Comparison of ENCODE assay signal across 19 cellular contexts in genomic region chr21:45622416-45623097, GRCh38. TPM values are rescaled to one million over a fixed set of nuclear protein-coding genes. Genes with fewer than 3 reads are reported as not detected.
DNase-seq lines count a peak whose midpoint lies in the region; ATAC-seq and TF ChIP-seq lines count a peak whose summit lies in the region.
"Had no signal": no experiment of that assay in that cellular context is flagged by ENCODE, and none has a peak within 500 bp of the region (broad histone marks: within the 10 kb centered on the region; RNA-seq: fewer than 3 reads in every experiment).

No MANE protein-coding gene starts in this region.

- intact Hi-C loops in stomach (cut with DNase I; ENCODE audit: low total_unique reads) = no loop called here

- TF ChIP-seq CTCF in Peyer's patch (IDR thresholded peaks at IDR 0.05) (no peak), nephron progenitor cell (IDR thresholded peaks at IDR 0.05) (no peak), stomach (IDR thresholded peaks at IDR 0.05) (no peak)

- no peak for TF ChIP-seq EP300 in stomach (IDR thresholded peaks at IDR 0.05)

- peak; percentile 45 for DNase-seq in activated effector memory CD4-positive, alpha-beta T cell treated with anti-CD3 and anti-CD28 coated beads, Interleukin-2, amount 50 U/mL, for 16 hours
- DNase-seq in activated effector memory CD4-positive, alpha-beta T cell treated with Interleukin-2 at 50 U/mL for 16 hours = no peak
- DNase-seq in Peyer's patch (peak in 2 of 3 donors; percentile 34 to 37), nephron progenitor cell (no peak), stomach (no peak), HuH-7.5 (ENCODE audit: low spot score) (no peak)
- DNase-seq: COR-L47; DMS153; KG1; NCI-H1436; NCI-H2029; NCI-H2171; NCI-H446; NCI-H69; NK-92 treated with Interleukin-12 subunit alpha and Interleukin-12 subunit beta, amount 100 ng/mL, for 24 hours; RPMI8226 had no signal

- H3K27ac ChIP-seq in Peyer's patch (no peak overlapping the region), stomach (no peak overlapping the region)
- H3K27ac ChIP-seq: C4-2B had no signal

- H3K4me1 ChIP-seq in Peyer's patch (no peaks in the 10 kb centered on the region), stomach (no peaks in the 10 kb centered on the region)

- H3K27me3 ChIP-seq in Peyer's patch = no peaks in the 10 kb centered on the region
- peaks cover 0 to 34% (median 16%) of the 10 kb centered on the region in 3 donors for H3K27me3 ChIP-seq in stomach

- no peak overlapping the region for H3K4me3 Mint-ChIP-seq in nephron progenitor cell

- ATAC-seq in GM18505 (IDR thresholded peaks at IDR 0.05; ENCODE audit: unreplicated experiment) = no peak
- ATAC-seq: HCT116 had no signal

- no peaks in the 10 kb centered on the region for H3K36me3 ChIP-seq in Peyer's patch
- no peaks in the 10 kb centered on the region for H3K36me3 ChIP-seq in stomach

- H3K27ac Mint-ChIP-seq in nephron progenitor cell = peak overlapping the region; percentile 79

- no peaks in the 10 kb centered on the region for H3K36me3 Mint-ChIP-seq in nephron progenitor cell (ENCODE audit: low read depth)

- peaks cover 0 to 7% (median 0%) of the 10 kb centered on the region in 4 donors for H3K9me3 ChIP-seq in Peyer's patch
- peaks cover 0 to 11% (median 5%) of the 10 kb centered on the region in 4 donors for H3K9me3 ChIP-seq in stomach

- H3K27me3 Mint-ChIP-seq in nephron progenitor cell (ENCODE audit: low read depth, poor library complexity) = peaks cover 32% of the 10 kb centered on the region

- WGBS in stomach, 5 donors = 68 to 81% (median 75%) methylated on average over 19 of the region's 19 CpGs

- H3K4me3 ChIP-seq in Peyer's patch = no peak overlapping the region
- no peak overlapping the region for H3K4me3 ChIP-seq in stomach

- TF ChIP-seq POLR2A in Peyer's patch (IDR thresholded peaks at IDR 0.05) (no peak), stomach (IDR thresholded peaks at IDR 0.05) (no peak), GM18505 (IDR thresholded peaks at IDR 0.05; ENCODE audit: borderline replicate concordance, extremely low read depth, insufficient read depth, insufficient read length) (no peak)

- peaks cover 11% of the 10 kb centered on the region for H3K9me3 Mint-ChIP-seq in nephron progenitor cell

- peaks cover 45% of the 10 kb centered on the region for H3K4me1 Mint-ChIP-seq in nephron progenitor cell

RNA-seq across cellular contexts. Expression of gene PCBP3, which starts 21.0 kb away (rescaled TPM):
- total RNA-seq in Peyer's patch (1 to 10 TPM in 3 of 4 donors, not detected in 1; 1.1 to 6.0 (median 4.4) TPM), stomach (10 to 100 TPM in 1 of 5 donors, 1 to 10 TPM in 1, not detected in 3; 4.2 to 10.9 TPM)
- 1 to 10 TPM; 1.8 to 3.3 (median 2.4) TPM for polyA plus RNA-seq in stomach

Comparison
In these comparisons a context has a peak if more than half of its experiments do, and no peak if none do; other contexts are left out.
1. DNase-seq: peak in activated effector memory CD4-positive, alpha-beta T cell treated with anti-CD3 and anti-CD28 coated beads, Interleukin-2, amount 50 U/mL, for 16 hours (single experiment) and Peyer's patch (2 of 3); none in activated effector memory CD4-positive, alpha-beta T cell treated with Interleukin-2 at 50 U/mL for 16 hours (single experiment), nephron progenitor cell (single experiment), stomach (single experiment) and HuH-7.5 (single experiment).